ENCODE assay signal across 13 cellular contexts in genomic region chr19:16161848-16162247, GRCh38. TPM values are rescaled to one million over a fixed set of nuclear protein-coding genes. Genes with fewer than 3 reads are reported as not detected.
DNase-seq lines count a peak whose midpoint lies in the region; ATAC-seq, FAIRE-seq and TF ChIP-seq lines count a peak whose summit lies in the region.
"Had no signal": no experiment of that assay in that cellular context is flagged by ENCODE, and none has a peak within 500 bp of the region (broad histone marks: within the 10 kb centered on the region; RNA-seq: fewer than 3 reads in every experiment).

No MANE protein-coding gene starts in this region.

- H3K4me3 ChIP-seq in SK-N-SH (ENCODE audit: low read depth in 2 of 2, low read length in 1 of 2), result no peak overlapping the region
- no peak overlapping the region for H3K4me3 ChIP-seq in fibroblast of lung (replicated peaks in 1 of 4; ENCODE audit: control extremely low read depth in 1 of 4, insufficient read depth in 1 of 4, low read depth in 3 of 4, low read length in 4 of 4)
- no peak overlapping the region for H3K4me3 ChIP-seq in adrenal gland
- no peak overlapping the region for H3K4me3 ChIP-seq in Karpas-422 (ENCODE audit: low read length)

- H3K27ac ChIP-seq in SK-N-SH (ENCODE audit: low read depth in 2 of 2, low read length in 1 of 2) (peak overlapping the region in 1 of 2 experiments; percentile 55; a peak in 1 of 4 replicates), fibroblast of lung (ENCODE audit: insufficient read depth, low read length) (no peak overlapping the region), adrenal gland (no peak overlapping the region), Karpas-422 (ENCODE audit: low read length) (no peak overlapping the region)
- H3K27ac ChIP-seq: VCaP had no signal

- H3K9ac ChIP-seq in SK-N-SH (no peak overlapping the region), fibroblast of lung (ENCODE audit: insufficient read depth, low read length) (no peak overlapping the region), Karpas-422 (ENCODE audit: low read length) (no peak overlapping the region)

- no peaks in the 10 kb centered on the region for H3K27me3 Mint-ChIP-seq in stimulated activated naive CD8-positive, alpha-beta T cell treated with anti-CD3 and anti-CD28 coated beads, Interleukin-15, amount 100 ng/mL, for 72 hours

- no peaks in the 10 kb centered on the region for H3K9me3 ChIP-seq in SK-N-SH
- no peaks in the 10 kb centered on the region for H3K9me3 ChIP-seq in fibroblast of lung (ENCODE audit: control insufficient read depth, insufficient read depth, low read depth, low read length)
- no peaks in the 10 kb centered on the region for H3K9me3 ChIP-seq in adrenal gland (replicated peaks in 1 of 3)
- H3K9me3 ChIP-seq in Karpas-422 (ENCODE audit: low read length), result no peaks in the 10 kb centered on the region

- TF ChIP-seq CTCF in SK-N-SH (IDR thresholded peaks at IDR 0.05) (no peak), fibroblast of lung (conservative IDR thresholded peaks at IDR 0.05 in 1 of 2, IDR thresholded peaks at IDR 0.05 in 1 of 2; ENCODE audit: low read depth in 1 of 2, low read length in 2 of 2) (no peak), adrenal gland (IDR thresholded peaks at IDR 0.05) (no peak), D721Med (IDR thresholded peaks at IDR 0.05; ENCODE audit: insufficient read depth, missing control alignments) (no peak)

- no peaks in the 10 kb centered on the region for H3K79me2 ChIP-seq in SK-N-SH (ENCODE audit: insufficient read depth)
- no peaks in the 10 kb centered on the region for H3K79me2 ChIP-seq in fibroblast of lung (ENCODE audit: control insufficient read depth, insufficient read depth, low read length)
- H3K79me2 ChIP-seq in Karpas-422 (ENCODE audit: low read length), result no peaks in the 10 kb centered on the region

- 3% methylated on average over 3 of the region's 3 CpGs for WGBS in SK-N-SH (ENCODE audit: low lambda C conversion rate)
- WGBS in adrenal gland, 4 donors, result 57 to 71% (median 58%) methylated on average over 3 of the region's 3 CpGs

- ATAC-seq in stimulated activated naive CD8-positive, alpha-beta T cell treated with anti-CD3 and anti-CD28 coated beads, Interleukin-15, Interleukin-2, amounts not matched to agents 100 U/mL and 50 U/mL, for 24 hours, result no peak
- ATAC-seq in stimulated activated naive CD8-positive, alpha-beta T cell treated with anti-CD3 and anti-CD28 coated beads, Interleukin-15, amount 100 ng/mL, for 72 hours, result no peak
- ATAC-seq in left lobe of liver, result no peak

- H3K36me3 ChIP-seq in SK-N-SH (replicated peaks in 1 of 2; ENCODE audit: control insufficient read depth in 1 of 2, insufficient read depth in 2 of 2, low read length in 1 of 2) (no peaks in the 10 kb centered on the region), fibroblast of lung (ENCODE audit: control insufficient read depth, insufficient read depth, low read length) (no peaks in the 10 kb centered on the region), adrenal gland (replicated peaks in 1 of 2) (no peaks in the 10 kb centered on the region), Karpas-422 (ENCODE audit: insufficient read depth, low read length) (no peaks in the 10 kb centered on the region; the same call in 1 of the 2 replicates)

- H3K9me3 Mint-ChIP-seq in stimulated activated naive CD8-positive, alpha-beta T cell treated with anti-CD3 and anti-CD28 coated beads, Interleukin-15, amount 100 ng/mL, for 72 hours, result no peaks in the 10 kb centered on the region

- peak overlapping the region in 1 of 2 donors; percentile 21 for H3K4me3 Mint-ChIP-seq in stimulated activated naive CD8-positive, alpha-beta T cell treated with anti-CD3 and anti-CD28 coated beads, Interleukin-15, amount 100 ng/mL, for 72 hours

- no peak for TF ChIP-seq EP300 in SK-N-SH (IDR thresholded peaks at IDR 0.05; ENCODE audit: borderline replicate concordance in 1 of 2, low read depth in 1 of 2, low read length in 1 of 2)

- FAIRE-seq in D721Med (lab: Jason Lieb, UNC), result no peak

- no peak for TF ChIP-seq POLR2A in adrenal gland (IDR thresholded peaks at IDR 0.05)

- CTCF ChIA-PET in SK-N-SH (lab: Yijun Ruan, JAX), result interaction anchor here (0.6 to 1.4 kb wide), 3 partner anchors 20 to 98 kb away, joined by 3 to 6 read pairs (median 4); no protein-coding TSS in a partner anchor

- DNase-seq in stimulated activated naive CD8-positive, alpha-beta T cell treated with anti-CD3 and anti-CD28 coated beads, Interleukin-15, Interleukin-2, amounts not matched to agents 100 U/mL and 50 U/mL, for 24 hours, result peak; percentile 44
- no peak for DNase-seq in stimulated activated naive CD8-positive, alpha-beta T cell treated with anti-CD3 and anti-CD28 coated beads, Interleukin-15, amount 100 ng/mL, for 72 hours
- DNase-seq in SK-N-SH (no peak), fibroblast of lung (ENCODE audit: low read depth in 2 of 2) (peak; percentile 63 to 77), adrenal gland (no peak), left lobe of liver (ENCODE audit: low spot score) (no peak), Karpas-422 (no peak), D721Med (ENCODE audit: insufficient read length, low spot score) (no peak)
- DNase-seq: DMS 273 treated with DMSO at 0.1 percent for 48 hours, NCI-H1436 treated with DMSO at 0.1 percent for 48 hours had no signal

- TF ChIP-seq RAD21 in SK-N-SH (IDR thresholded peaks at IDR 0.05; ENCODE audit: low read length), result no peak

- no peaks in the 10 kb centered on the region for H3K27me3 ChIP-seq in SK-N-SH (ENCODE audit: insufficient read depth)
- no peaks in the 10 kb centered on the region for H3K27me3 ChIP-seq in fibroblast of lung (ENCODE audit: control insufficient read depth, insufficient read depth, low read length)
- H3K27me3 ChIP-seq in adrenal gland, result no peaks in the 10 kb centered on the region
- H3K27me3 ChIP-seq in Karpas-422 (ENCODE audit: low read length), result no peaks in the 10 kb centered on the region

- H2AFZ ChIP-seq in SK-N-SH (ENCODE audit: low read depth), result no peak overlapping the region
- H2AFZ ChIP-seq in fibroblast of lung (ENCODE audit: low read length), result no peak overlapping the region
- no peak overlapping the region for H2AFZ ChIP-seq in Karpas-422 (ENCODE audit: low read length)

- peaks cover 0 to 6% of the 10 kb centered on the region in 2 experiments; a peak in 1 of 4 replicates for H3K4me1 ChIP-seq in SK-N-SH (ENCODE audit: control insufficient read depth in 1 of 2, insufficient read depth in 2 of 2, low read depth in 1 of 2, low read length in 1 of 2)
- peaks cover 12% of the 10 kb centered on the region for H3K4me1 ChIP-seq in fibroblast of lung (ENCODE audit: control insufficient read depth, extremely low read depth, insufficient read depth, low read length)
- peaks cover 0 to 4% of the 10 kb centered on the region in 2 donors for H3K4me1 ChIP-seq in adrenal gland (replicated peaks in 1 of 2)
- H3K4me1 ChIP-seq in Karpas-422 (ENCODE audit: low read length), result no peaks in the 10 kb centered on the region

- peaks cover 13% of the 10 kb centered on the region for H3F3A ChIP-seq in SK-N-SH (replicated peaks; ENCODE audit: insufficient read depth)

- intact Hi-C loops in adrenal gland (cut with DNase I), result no loop called here

- peaks cover 24% of the 10 kb centered on the region for H3K4me1 Mint-ChIP-seq in stimulated activated naive CD8-positive, alpha-beta T cell treated with anti-CD3 and anti-CD28 coated beads, Interleukin-15, amount 100 ng/mL, for 72 hours

- POLR2A ChIA-PET in SK-N-SH (lab: Yijun Ruan, JAX), result no interaction called here

- H4K20me1 ChIP-seq in SK-N-SH (ENCODE audit: insufficient read depth) (no peaks in the 10 kb centered on the region), fibroblast of lung (ENCODE audit: control insufficient read depth, extremely low read depth, insufficient read depth, low read length) (no peaks in the 10 kb centered on the region), Karpas-422 (ENCODE audit: insufficient read depth, low read depth, low read length) (no peaks in the 10 kb centered on the region)

- peak overlapping the region in 1 of 2 donors; percentile 85 for H3K27ac Mint-ChIP-seq in stimulated activated naive CD8-positive, alpha-beta T cell treated with anti-CD3 and anti-CD28 coated beads, Interleukin-15, amount 100 ng/mL, for 72 hours

- H3K9me2 ChIP-seq in SK-N-SH (no peaks in the 10 kb centered on the region), Karpas-422 (replicated peaks; ENCODE audit: insufficient read depth, low read length) (no peaks in the 10 kb centered on the region)

- H3K4me2 ChIP-seq in SK-N-SH (0 out of 2 replicates have a peak overlapping the region, but pooled peaks have one; percentile 55), fibroblast of lung (ENCODE audit: extremely low read depth, insufficient read depth, low read length) (no peak overlapping the region), Karpas-422 (ENCODE audit: low read depth, low read length, poor library complexity, severe bottlenecking) (no peak overlapping the region)

RNA-seq across cellular contexts. Expression of gene CIB3, which starts 11.5 kb away (rescaled TPM):
- not detected in 2 replicates for polyA plus RNA-seq in SK-N-SH (2012; rRNA removed)
- polyA plus RNA-seq in SK-N-SH (2012; cell fraction: cytosol; rRNA removed), result 0.14 TPM in 1 of 2 replicates, not detected in the other
- not detected in 2 replicates for polyA plus RNA-seq in SK-N-SH (2012; cell fraction: nucleus; rRNA removed)
- not detected in 2 replicates for total RNA-seq in fibroblast of lung
- not detected in 2 replicates for polyA plus RNA-seq in fibroblast of lung
- polyA plus RNA-seq in fibroblast of lung (2012), result not detected in 2 replicates
- polyA minus RNA-seq in fibroblast of lung (ENCODE audit: low replicate concordance), result not detected in 2 replicates
- total RNA-seq in adrenal gland, result not detected
- not detected for polyA plus RNA-seq in adrenal gland
- total RNA-seq in left lobe of liver, result not detected
- not detected in 2 replicates for total RNA-seq in Karpas-422 (2014; rRNA removed; shearing (Covaris generic); ENCODE audit: low replicate concordance)
- total RNA-seq: urinary bladder had no signal
- polyA plus RNA-seq: neural cell, urinary bladder had no signal

RNA-seq across cellular contexts. Expression of gene HSH2D, which starts 18.4 kb away (rescaled TPM):
- polyA plus RNA-seq in SK-N-SH (2012; rRNA removed) (not detected in 2 replicates), fibroblast of lung (not detected in 2 replicates), adrenal gland (1 to 10 TPM; 1.4 to 4.7 (median 1.5) TPM)
- not detected in 2 replicates for polyA plus RNA-seq in SK-N-SH (2012; cell fraction: cytosol; rRNA removed)
- polyA plus RNA-seq in SK-N-SH (2012; cell fraction: nucleus; rRNA removed), result not detected in 2 replicates
- total RNA-seq in fibroblast of lung (not detected in 2 replicates), adrenal gland (1 to 10 TPM in 1 of 8 donors, under 1 TPM in 6, not detected in 1; 0.21 to 1.4 (median 0.84) TPM), left lobe of liver (0.86 TPM)
- polyA plus RNA-seq in fibroblast of lung (2012), result not detected in 2 replicates
- polyA minus RNA-seq in fibroblast of lung (ENCODE audit: low replicate concordance), result not detected in 2 replicates
- total RNA-seq in Karpas-422 (2014; rRNA removed; shearing (Covaris generic); ENCODE audit: low replicate concordance), result 22.7 and 27.4 TPM in 2 replicates
- polyA plus RNA-seq: neural cell had no signal

RNA-seq across cellular contexts. Expression of gene FAM32A, which starts 23.4 kb away (rescaled TPM):
- polyA plus RNA-seq in SK-N-SH (2012; rRNA removed) (156 and 192 TPM in 2 replicates), fibroblast of lung (141 and 149 TPM in 2 replicates), adrenal gland (100 to 1,000 TPM in 1 of 3 donors, 10 to 100 TPM in 2; 76.4 to 119 (median 77.6) TPM)
- 192 and 201 TPM in 2 replicates for polyA plus RNA-seq in SK-N-SH (2012; cell fraction: cytosol; rRNA removed)
- polyA plus RNA-seq in SK-N-SH (2012; cell fraction: nucleus; rRNA removed), result 107 and 115 TPM in 2 replicates
- total RNA-seq in fibroblast of lung (102 and 106 TPM in 2 replicates), adrenal gland (100 to 1,000 TPM in 3 of 8 donors, 10 to 100 TPM in 5; 68.1 to 136 (median 89.8) TPM), left lobe of liver (32.9 TPM)
- polyA plus RNA-seq in fibroblast of lung (2012), result 99.4 and 107 TPM in 2 replicates
- polyA minus RNA-seq in fibroblast of lung (ENCODE audit: low replicate concordance), result 50.8 and 56.8 TPM in 2 replicates
- 55.7 and 92.2 TPM in 2 replicates for total RNA-seq in Karpas-422 (2014; rRNA removed; shearing (Covaris generic); ENCODE audit: low replicate concordance)

RNA-seq across cellular contexts. Expression of gene AP1M1, which starts 35.9 kb away (rescaled TPM):
- 101 and 133 TPM in 2 replicates for polyA plus RNA-seq in SK-N-SH (2012; rRNA removed)
- 68.9 and 107 TPM in 2 replicates for polyA plus RNA-seq in SK-N-SH (2012; cell fraction: cytosol; rRNA removed)
- 156 and 167 TPM in 2 replicates for polyA plus RNA-seq in SK-N-SH (2012; cell fraction: nucleus; rRNA removed)
- total RNA-seq in fibroblast of lung, result 48.5 and 113 TPM in 2 replicates
- 94.4 and 130 TPM in 2 replicates for polyA plus RNA-seq in fibroblast of lung
- polyA plus RNA-seq in fibroblast of lung (2012), result 107 and 162 TPM in 2 replicates
- polyA minus RNA-seq in fibroblast of lung (ENCODE audit: low replicate concordance), result 192 and 224 TPM in 2 replicates
- total RNA-seq in adrenal gland, result 10 to 100 TPM; 68.4 to 99.6 (median 88.7) TPM
- 10 to 100 TPM; 51.6 to 61.8 (median 58.5) TPM for polyA plus RNA-seq in adrenal gland
- 76.5 TPM for total RNA-seq in left lobe of liver
- total RNA-seq in Karpas-422 (2014; rRNA removed; shearing (Covaris generic); ENCODE audit: low replicate concordance), result 43.3 and 68.5 TPM in 2 replicates

RNA-seq across cellular contexts. Expression of gene RAB8A, which starts 50.2 kb away (rescaled TPM):
- polyA plus RNA-seq in SK-N-SH (2012; rRNA removed) (55.2 and 58.0 TPM in 2 replicates), fibroblast of lung (104 and 128 TPM in 2 replicates), adrenal gland (100 to 1,000 TPM in 1 of 3 donors, 10 to 100 TPM in 2; 32.0 to 143 (median 34.8) TPM)
- 54.9 and 59.5 TPM in 2 replicates for polyA plus RNA-seq in SK-N-SH (2012; cell fraction: cytosol; rRNA removed)
- 28.4 and 29.0 TPM in 2 replicates for polyA plus RNA-seq in SK-N-SH (2012; cell fraction: nucleus; rRNA removed)
- total RNA-seq in fibroblast of lung (47.5 and 77.6 TPM in 2 replicates), adrenal gland (100 to 1,000 TPM in 1 of 8 donors, 10 to 100 TPM in 7; 52.8 to 118 (median 72.2) TPM), left lobe of liver (56.5 TPM)
- polyA plus RNA-seq in fibroblast of lung (2012), result 101 and 103 TPM in 2 replicates
- 47.6 and 76.1 TPM in 2 replicates for polyA minus RNA-seq in fibroblast of lung (ENCODE audit: low replicate concordance)
- total RNA-seq in Karpas-422 (2014; rRNA removed; shearing (Covaris generic); ENCODE audit: low replicate concordance), result 30.2 and 48.8 TPM in 2 replicates

Comparison
In these comparisons a context has a peak if more than half of its experiments do, and no peak if none do; other contexts are left out.
1. DNase-seq: peak in stimulated activated naive CD8-positive, alpha-beta T cell treated with anti-CD3 and anti-CD28 coated beads, Interleukin-15, Interleukin-2, amounts not matched to agents 100 U/mL and 50 U/mL, for 24 hours (single experiment) and fibroblast of lung (2 of 2); none in stimulated activated naive CD8-positive, alpha-beta T cell treated with anti-CD3 and anti-CD28 coated beads, Interleukin-15, amount 100 ng/mL, for 72 hours (0 of 2), SK-N-SH (single experiment), adrenal gland (0 of 7), left lobe of liver (single experiment), Karpas-422 (single experiment) and D721Med (single experiment).